1 cellular context compared by ENCODE assay signal in genomic region chr7:151799506-151799905, GRCh38.
TF ChIP-seq lines count a peak whose summit lies in the region.

No MANE protein-coding gene starts in this region.

TF ChIP-seq in liver, 16 proteins besides CTCF, POLR2A, EP300 and RAD21 (continued from another document):
- TF ChIP-seq ZBTB33 (IDR thresholded peaks at IDR 0.05): no peak
- TF ChIP-seq REST (IDR thresholded peaks at IDR 0.05): no peak
- no peak for TF ChIP-seq HNF4G (IDR thresholded peaks at IDR 0.05)
- no peak for TF ChIP-seq NR2F2 (IDR thresholded peaks at IDR 0.05)
- TF ChIP-seq EGR1 (IDR thresholded peaks at IDR 0.05; ENCODE audit: low read depth in 2 of 2): no peak
- TF ChIP-seq GABPA (IDR thresholded peaks at IDR 0.05 in 1 of 2, conservative IDR thresholded peaks at IDR 0.05 in 1 of 2): no peak
- TF ChIP-seq RXRA (IDR thresholded peaks at IDR 0.05): no peak
